Comparison of ENCODE assay signal across 17 cellular contexts in genomic region chr1:46001087-46001785, GRCh38.
DNase-seq lines count a peak whose midpoint lies in the region; ATAC-seq and TF ChIP-seq lines count a peak whose summit lies in the region.
"Had no signal": no experiment of that assay in that cellular context is flagged by ENCODE, and none has a peak within 500 bp of the region (broad histone marks: within the 10 kb centered on the region; RNA-seq: fewer than 3 reads in every experiment).

No MANE protein-coding gene starts in this region.

- no peaks in the 10 kb centered on the region for H3K27me3 ChIP-seq in H9 (ENCODE audit: insufficient read depth, low read length)

- no peak overlapping the region; a peak in 2 of 7 replicates for H3K27ac Mint-ChIP-seq in H9
- H3K27ac Mint-ChIP-seq in stimulated activated effector memory CD8-positive, alpha-beta T cell treated with anti-CD3 and anti-CD28 coated beads, Interleukin-12 subunit alpha, Interleukin-12 subunit beta, amount 100 ng/mL, for 72 hours, result peak overlapping the region; percentile 26
- no peak overlapping the region for H3K27ac Mint-ChIP-seq in activated naive CD8-positive, alpha-beta T cell treated with anti-CD3 and anti-CD28 coated beads for 36 hours
- H3K27ac Mint-ChIP-seq: B cell; CD4-positive, alpha-beta T cell had no signal

- no peak overlapping the region for H2BK120ac ChIP-seq in H9 (ENCODE audit: low read depth, low read length, poor library complexity, severe bottlenecking)

- no CpG with 5 or more reads among the region's 3 CpGs for WGBS in H9 (ENCODE audit: extremely low coverage, insufficient read length, low lambda C conversion rate)

- no peaks in the 10 kb centered on the region for H3K9me3 Mint-ChIP-seq in H9
- no peaks in the 10 kb centered on the region for H3K9me3 Mint-ChIP-seq in stimulated activated effector memory CD8-positive, alpha-beta T cell treated with anti-CD3 and anti-CD28 coated beads, Interleukin-12 subunit alpha, Interleukin-12 subunit beta, amount 100 ng/mL, for 72 hours
- no peaks in the 10 kb centered on the region for H3K9me3 Mint-ChIP-seq in activated naive CD8-positive, alpha-beta T cell treated with anti-CD3 and anti-CD28 coated beads for 36 hours
- H3K9me3 Mint-ChIP-seq: CD4-positive, alpha-beta T cell had no signal

- H3K36me3 Mint-ChIP-seq in H9 (ENCODE audit: insufficient read depth in 1 of 3, low read depth in 3 of 3), result peaks cover 2 to 19% (median 2%) of the 10 kb centered on the region in 3 experiments; a peak in 4 of 7 replicates
- H3K36me3 Mint-ChIP-seq in stimulated activated effector memory CD8-positive, alpha-beta T cell treated with anti-CD3 and anti-CD28 coated beads, Interleukin-12 subunit alpha, Interleukin-12 subunit beta, amount 100 ng/mL, for 72 hours, result peaks cover 4% of the 10 kb centered on the region
- peaks cover 5% of the 10 kb centered on the region for H3K36me3 Mint-ChIP-seq in activated naive CD8-positive, alpha-beta T cell treated with anti-CD3 and anti-CD28 coated beads for 36 hours

- no peak overlapping the region for H3K4me2 ChIP-seq in H9 (ENCODE audit: insufficient read depth, insufficient read length, low read length)

- no peak overlapping the region for H3T11ph ChIP-seq in H9 (ENCODE audit: low read length)

- H4K8ac ChIP-seq in H9 (replicated peaks; ENCODE audit: insufficient read length, low read depth, low read length), result no peak overlapping the region

- TF ChIP-seq CTCF in H9 (conservative IDR thresholded peaks at IDR 0.05), result no peak

- no peaks in the 10 kb centered on the region for H3K4me1 ChIP-seq in H9 (ENCODE audit: insufficient read depth, low read length)

- H3K23ac ChIP-seq in H9 (ENCODE audit: insufficient read length, low read depth, low read length), result no peak overlapping the region

- no peak overlapping the region for H2BK15ac ChIP-seq in H9 (ENCODE audit: low read depth, low read length)

- no peak overlapping the region for H2BK20ac ChIP-seq in H9 (ENCODE audit: low read depth, low read length, poor library complexity, severe bottlenecking)

- no peak overlapping the region for H3K4ac ChIP-seq in H9 (ENCODE audit: low read depth, low read length)

- H3K9ac ChIP-seq in H9 (ENCODE audit: extremely low read depth, insufficient read length, low read length), result no peak overlapping the region

- no peak overlapping the region for H3K4me3 Mint-ChIP-seq in H9
- no peak overlapping the region for H3K4me3 Mint-ChIP-seq in stimulated activated effector memory CD8-positive, alpha-beta T cell treated with anti-CD3 and anti-CD28 coated beads, Interleukin-12 subunit alpha, Interleukin-12 subunit beta, amount 100 ng/mL, for 72 hours
- no peak overlapping the region for H3K4me3 Mint-ChIP-seq in activated naive CD8-positive, alpha-beta T cell treated with anti-CD3 and anti-CD28 coated beads for 36 hours
- H3K4me3 Mint-ChIP-seq: B cell; CD4-positive, alpha-beta T cell had no signal

- no peak overlapping the region for H2AK5ac ChIP-seq in H9 (ENCODE audit: insufficient read length, low read length)

- no peak overlapping the region for H3K18ac ChIP-seq in H9 (ENCODE audit: insufficient read length, low read depth, low read length)

- no peak overlapping the region for H4K91ac ChIP-seq in H9 (ENCODE audit: insufficient read length, low read depth, low read length)

- H4K20me1 ChIP-seq in H9 (ENCODE audit: control insufficient read depth, insufficient read depth, insufficient read length), result no peaks in the 10 kb centered on the region

- H4K5ac ChIP-seq in H9 (ENCODE audit: insufficient read length, low read depth, low read length), result no peak overlapping the region

- peak; percentile 8 for DNase-seq in H9
- peak; percentile 17 for DNase-seq in SK-MEL-5 (ENCODE audit: low read depth, low spot score)
- DNase-seq in stimulated activated effector memory CD8-positive, alpha-beta T cell treated with anti-CD3 and anti-CD28 coated beads, Interleukin-12 subunit alpha, Interleukin-12 subunit beta, amount 100 ng/mL, for 72 hours (ENCODE audit: low spot score in 2 of 2), result no peak
- no peak for DNase-seq in activated naive CD8-positive, alpha-beta T cell treated with anti-CD3 and anti-CD28 coated beads for 36 hours
- no peak for DNase-seq in nucleus accumbens (lab: John Stamatoyannopoulos, UW)
- DNase-seq in cortex of kidney (lab: John Stamatoyannopoulos, UW), result no peak
- DNase-seq: ACHN; CD4-positive, alpha-beta T cell; DMS79; GDM1; KG1; MM.1S; NCI-H1417 treated with DMSO at 0.1 percent for 48 hours; NCI-H2081; NCI-H524 had no signal

- no peaks in the 10 kb centered on the region for H3K79me1 ChIP-seq in H9 (ENCODE audit: insufficient read depth, low read depth, low read length, poor library complexity, severe bottlenecking)

- no peaks in the 10 kb centered on the region for H3K23me2 ChIP-seq in H9 (ENCODE audit: insufficient read length, low read depth, low read length, poor library complexity, severe bottlenecking)

- no peaks in the 10 kb centered on the region for H3K79me2 ChIP-seq in H9 (ENCODE audit: insufficient read depth, low read length)

- no peak overlapping the region for H3K14ac ChIP-seq in H9 (ENCODE audit: insufficient read depth, low read length)

- peaks cover 9 to 20% of the 10 kb centered on the region in 2 experiments for H3K4me1 Mint-ChIP-seq in H9
- H3K4me1 Mint-ChIP-seq in stimulated activated effector memory CD8-positive, alpha-beta T cell treated with anti-CD3 and anti-CD28 coated beads, Interleukin-12 subunit alpha, Interleukin-12 subunit beta, amount 100 ng/mL, for 72 hours, result no peaks in the 10 kb centered on the region
- H3K4me1 Mint-ChIP-seq in activated naive CD8-positive, alpha-beta T cell treated with anti-CD3 and anti-CD28 coated beads for 36 hours, result no peaks in the 10 kb centered on the region
- H3K4me1 Mint-ChIP-seq: B cell had no signal

- H2AFZ ChIP-seq in H9 (ENCODE audit: low read length), result no peak overlapping the region

- H3K27me3 Mint-ChIP-seq in H9 (ENCODE audit: low read depth), result no peaks in the 10 kb centered on the region
- no peaks in the 10 kb centered on the region for H3K27me3 Mint-ChIP-seq in activated naive CD8-positive, alpha-beta T cell treated with anti-CD3 and anti-CD28 coated beads for 36 hours
- H3K27me3 Mint-ChIP-seq: B cell; CD4-positive, alpha-beta T cell had no signal

- no peaks in the 10 kb centered on the region for H3K9me3 ChIP-seq in H9 (ENCODE audit: control insufficient read depth, low read depth, low read length)

- in situ Hi-C loops in SK-MEL-5 (cut with HindIII; ENCODE audit: low pct_unique_long_range_greater_than_20kb, low sequenced_read_pairs), result no loop called here

- H2BK12ac ChIP-seq in H9 (ENCODE audit: insufficient read length, low read depth, low read length), result no peak overlapping the region

- H3K27ac ChIP-seq in H9 (ENCODE audit: insufficient read length, low read depth, low read length), result no peak overlapping the region

- ATAC-seq in esophagus mucosa, result peak; percentile 48
- ATAC-seq in stimulated activated effector memory CD8-positive, alpha-beta T cell treated with anti-CD3 and anti-CD28 coated beads, Interleukin-12 subunit alpha, Interleukin-12 subunit beta, amount 100 ng/mL, for 72 hours, result no peak

- no peak overlapping the region for H2BK5ac ChIP-seq in H9 (ENCODE audit: insufficient read length, low read length)

- no peak overlapping the region for H3K56ac ChIP-seq in H9 (ENCODE audit: insufficient read length, low read depth, low read length)

Comparison
In these comparisons a context has a peak if more than half of its experiments do, and no peak if none do; other contexts are left out.
1. DNase-seq: peak in H9 (single experiment) and SK-MEL-5 (single experiment); none in stimulated activated effector memory CD8-positive, alpha-beta T cell treated with anti-CD3 and anti-CD28 coated beads, Interleukin-12 subunit alpha, Interleukin-12 subunit beta, amount 100 ng/mL, for 72 hours (0 of 2), activated naive CD8-positive, alpha-beta T cell treated with anti-CD3 and anti-CD28 coated beads for 36 hours (single experiment), nucleus accumbens (0 of 56) and cortex of kidney (single experiment).